In genomic region chr3:160225181-160226025, GRCh38 we compare ENCODE assay signal across 8 cellular contexts. TPM values are rescaled to one million over a fixed set of nuclear protein-coding genes. Genes with fewer than 3 reads are reported as not detected.
DNase-seq lines count a peak whose midpoint lies in the region; ATAC-seq lines count a peak whose summit lies in the region.

TSS of gene C3orf80 (plus strand) at chr3:160225422. CDS start at chr3:160225636, 214 bp downstream.

- H3K9ac ChIP-seq in endocrine pancreas (ENCODE audit: control insufficient read depth, insufficient read depth, low read length): peak within 1 kb of the TSS; percentile 27

- H3K36me3 ChIP-seq in endocrine pancreas (ENCODE audit: control insufficient read depth, insufficient read depth, low read length): no peaks in the 10 kb centered on the region

- no peaks in the 10 kb centered on the region for H3K9me3 ChIP-seq in endocrine pancreas (ENCODE audit: control insufficient read depth, low read length)
- no peaks in the 10 kb centered on the region for H3K9me3 ChIP-seq in mononuclear cell (ENCODE audit: low read depth, low read length)

- DNase-seq in Ammon's horn (ENCODE audit: low spot score) (peak; percentile 67), NCI-H2196 treated with DMSO at 0.1 percent for 48 hours (lab: John Stamatoyannopoulos, UW; ENCODE audit: unreplicated experiment) (peak; percentile 75)
- peak; percentile 53 to 57 for DNase-seq in activated CD4-positive, alpha-beta T cell treated with anti-CD3 and anti-CD28 coated beads, Interleukin-2, amount 50 U/mL, for 48 hours
- DNase-seq in stimulated activated naive CD8-positive, alpha-beta T cell treated with anti-CD3 and anti-CD28 coated beads, Interleukin-15, amount 100 ng/mL, for 72 hours: peak; percentile 59 to 64

- peaks cover 63% of the 10 kb centered on the region for H3K27me3 Mint-ChIP-seq in stimulated activated naive CD8-positive, alpha-beta T cell treated with anti-CD3 and anti-CD28 coated beads, Interleukin-15, amount 100 ng/mL, for 72 hours

- H3K4me1 ChIP-seq in endocrine pancreas (ENCODE audit: control insufficient read depth, insufficient read depth, low read length): no peaks in the 10 kb centered on the region
- H3K4me1 ChIP-seq in mononuclear cell (ENCODE audit: insufficient read depth, low read length): peaks cover 28% of the 10 kb centered on the region

- H3K4me3 ChIP-seq in endocrine pancreas (ENCODE audit: control insufficient read depth, insufficient read depth, low read length): no peak within 1 kb of the TSS
- peak within 1 kb of the TSS; percentile 19 for H3K4me3 ChIP-seq in mononuclear cell (ENCODE audit: low read length)

- ATAC-seq in GM18909 (IDR thresholded peaks at IDR 0.05; ENCODE audit: poor library complexity, unreplicated experiment): peak; percentile 84
- peak; percentile 68 for ATAC-seq in HG03095 (IDR thresholded peaks at IDR 0.05; ENCODE audit: unreplicated experiment)
- peak; percentile 92 for ATAC-seq in stimulated activated naive CD8-positive, alpha-beta T cell treated with anti-CD3 and anti-CD28 coated beads, Interleukin-15, amount 100 ng/mL, for 72 hours

- peaks cover 21% of the 10 kb centered on the region for H3K4me1 Mint-ChIP-seq in stimulated activated naive CD8-positive, alpha-beta T cell treated with anti-CD3 and anti-CD28 coated beads, Interleukin-15, amount 100 ng/mL, for 72 hours

- peaks cover 2% of the 10 kb centered on the region for H3K27me3 ChIP-seq in endocrine pancreas (ENCODE audit: control insufficient read depth, insufficient read depth, low read length)
- H3K27me3 ChIP-seq in mononuclear cell (ENCODE audit: insufficient read depth, low read length): peaks cover 83% of the 10 kb centered on the region

- H3K27ac Mint-ChIP-seq in stimulated activated naive CD8-positive, alpha-beta T cell treated with anti-CD3 and anti-CD28 coated beads, Interleukin-15, amount 100 ng/mL, for 72 hours: peak within 1 kb of the TSS in 1 of 2 donors; percentile 42

- H3K9me3 Mint-ChIP-seq in stimulated activated naive CD8-positive, alpha-beta T cell treated with anti-CD3 and anti-CD28 coated beads, Interleukin-15, amount 100 ng/mL, for 72 hours: no peaks in the 10 kb centered on the region

- H3K4me3 Mint-ChIP-seq in stimulated activated naive CD8-positive, alpha-beta T cell treated with anti-CD3 and anti-CD28 coated beads, Interleukin-15, amount 100 ng/mL, for 72 hours: peak within 1 kb of the TSS; percentile 78 to 88

RNA-seq across cellular contexts. Expression of gene C3orf80, which starts in this region (rescaled TPM):
- total RNA-seq in mononuclear cell: 0.10 TPM
